In genomic region chr7:119172043-119172442, GRCh38 we compare ENCODE assay signal across 8 cellular contexts.
"Had no signal": no experiment of that assay in that cellular context is flagged by ENCODE, and none has a peak within 500 bp of the region (broad histone marks: within the 10 kb centered on the region; RNA-seq: fewer than 3 reads in every experiment).

No MANE protein-coding gene starts in this region.

- H3K27ac ChIP-seq: HL-60, KMS-11 had no signal

- H3K9ac ChIP-seq: KMS-11 had no signal

- H3K4me3 ChIP-seq: K562 had no signal

- FAIRE-seq: HepG2, HTR-8/SVneo, K562 had no signal

- ATAC-seq: HepG2, K562 had no signal

- DNase-seq: IMR-90, KBM-7, KG1 had no signal

- H3K4me2 ChIP-seq: KMS-11 had no signal
